ENCODE assay signal across 23 cellular contexts in genomic region chr17:34826332-34826731, GRCh38.
A peak's percentile ranks its signal among the peaks of the same experiment; 100 is the strongest.
DNase-seq lines count a peak whose midpoint lies in the region; ATAC-seq and TF ChIP-seq lines count a peak whose summit lies in the region.
"Had no signal": no experiment of that assay in that cellular context is flagged by ENCODE, and none has a peak within 500 bp of the region (broad histone marks: within the 10 kb centered on the region; RNA-seq: fewer than 3 reads in every experiment).

No MANE protein-coding gene starts in this region.

- 9% methylated on average over 4 of the region's 4 CpGs for WGBS in SK-N-SH (ENCODE audit: low lambda C conversion rate)
- WGBS in right lobe of liver (ENCODE audit: insufficient coverage, low coverage, low lambda C conversion rate, missing lambda C conversion rate), result 40% methylated on average over 1 of the region's 4 CpGs

- H3K4me1 ChIP-seq in SK-N-SH (ENCODE audit: control insufficient read depth in 1 of 2, insufficient read depth in 2 of 2, low read depth in 1 of 2, low read length in 1 of 2) (peaks cover 0 to 17% of the 10 kb centered on the region in 2 experiments; a peak in 1 of 4 replicates), OCI-LY7 (ENCODE audit: insufficient read depth, low read length, poor library complexity, severe bottlenecking) (peaks cover 5% of the 10 kb centered on the region), right lobe of liver (no peaks in the 10 kb centered on the region)
- H3K4me1 ChIP-seq: colonic mucosa, tibial artery had no signal

- TF ChIP-seq RAD21 in SK-N-SH (IDR thresholded peaks at IDR 0.05; ENCODE audit: low read length), result no peak

- H4K20me1 ChIP-seq in SK-N-SH (ENCODE audit: insufficient read depth) (no peaks in the 10 kb centered on the region), OCI-LY7 (ENCODE audit: insufficient read depth, low read length) (no peaks in the 10 kb centered on the region)

- DNase-seq in SK-N-SH (peak; percentile 28), OCI-LY7 (ENCODE audit: low spot score) (no peak), ecto neural progenitor cell (ENCODE audit: low spot score) (peak; percentile 73), WTC11 (ENCODE audit: low spot score) (no peak), right lobe of liver (no peak)
- DNase-seq: activated CD4-positive, alpha-beta T cell treated with anti-CD3 and anti-CD28 coated beads, Interleukin-2, amount 10 ng/mL, durations not matched to agents 24 days and 14 days; activated naive CD8-positive, alpha-beta T cell treated with anti-CD3 and anti-CD28 coated beads, Interleukin-2, amount 10 ng/mL, durations not matched to agents 7 days and 5 days; hippocampal formation; NCI-H2081; NCI-H446 treated with DMSO at 0.1 percent for 48 hours; stimulated activated CD4-positive, alpha-beta T cell treated with anti-CD3 and anti-CD28 coated beads, Interleukin-2, amount 100 ng/mL, for 48 hours; stimulated activated naive CD4-positive, alpha-beta T cell treated with Interleukin-2 at 50 U/mL for 16 hours; tibial artery had no signal

- H3K36me3 ChIP-seq in SK-N-SH (replicated peaks in 1 of 2; ENCODE audit: control insufficient read depth in 1 of 2, insufficient read depth in 2 of 2, low read length in 1 of 2) (no peaks in the 10 kb centered on the region), OCI-LY7 (ENCODE audit: insufficient read depth, low read length) (no peaks in the 10 kb centered on the region), right lobe of liver (no peaks in the 10 kb centered on the region)
- H3K36me3 ChIP-seq: colonic mucosa, tibial artery had no signal

- H3K4me2 ChIP-seq in SK-N-SH (no peak overlapping the region), OCI-LY7 (ENCODE audit: low read length) (no peak overlapping the region)
- H3K4me2 ChIP-seq: GM23338 had no signal

- no peak overlapping the region for H3K4me3 Mint-ChIP-seq in WTC11
- H3K4me3 Mint-ChIP-seq: activated CD4-positive, alpha-beta T cell treated with anti-CD3 and anti-CD28 coated beads, Interleukin-2, amount 10 ng/mL, durations not matched to agents 24 days and 14 days; activated naive CD8-positive, alpha-beta T cell treated with anti-CD3 and anti-CD28 coated beads, Interleukin-2, amount 10 ng/mL, durations not matched to agents 7 days and 5 days; activated T-helper 17 cell treated with anti-CD3 and anti-CD28 coated beads, Interleukin-2, amount 50 U/mL, for 72 hours; B cell; GM23338 had no signal

- POLR2A ChIA-PET in SK-N-SH (lab: Yijun Ruan, JAX), result no interaction called here
- POLR2A ChIA-PET in OCI-LY7 (lab: Charles Lee), result interaction anchor here (0.8 kb wide), 1 partner anchor 10 kb away, joined by 4 read pairs; no protein-coding TSS in a partner anchor
- POLR2A ChIA-PET in WTC11 (lab: Charles Lee), result no interaction called here

- H3K27me3 ChIP-seq in SK-N-SH (ENCODE audit: insufficient read depth) (no peaks in the 10 kb centered on the region), right lobe of liver (no peaks in the 10 kb centered on the region)
- H3K27me3 ChIP-seq: colonic mucosa had no signal

- no TSS peak for BruUV-seq in OCI-LY7 (replicated peaks; lab: Mats Ljungman, UMichigan)

- intact Hi-C loops in OCI-LY7 (cut with micrococcal nuclease; ENCODE audit: unreplicated experiment) (no loop called here), right lobe of liver (cut with DNase I) (no loop called here)

- H3K79me2 ChIP-seq in SK-N-SH (ENCODE audit: insufficient read depth) (no peaks in the 10 kb centered on the region), OCI-LY7 (ENCODE audit: insufficient read depth, low read depth, low read length) (no peaks in the 10 kb centered on the region)

- peaks cover 16% of the 10 kb centered on the region for H3K4me1 Mint-ChIP-seq in WTC11
- H3K4me1 Mint-ChIP-seq: activated CD4-positive, alpha-beta T cell treated with anti-CD3 and anti-CD28 coated beads, Interleukin-2, amount 10 ng/mL, durations not matched to agents 24 days and 14 days; activated naive CD8-positive, alpha-beta T cell treated with anti-CD3 and anti-CD28 coated beads, Interleukin-2, amount 10 ng/mL, durations not matched to agents 7 days and 5 days; activated T-helper 17 cell treated with anti-CD3 and anti-CD28 coated beads, Interleukin-2, amount 50 U/mL, for 72 hours; B cell had no signal

- H3F3A ChIP-seq in SK-N-SH (replicated peaks; ENCODE audit: insufficient read depth), result no peaks in the 10 kb centered on the region

- TF ChIP-seq CTCF in SK-N-SH (IDR thresholded peaks at IDR 0.05), result no peak
- TF ChIP-seq CTCF in OCI-LY7 (conservative IDR thresholded peaks at IDR 0.05; ENCODE audit: low read length), result 0 out of 2 replicates have a peak, but pooled peaks have one; percentile 12
- no peak for TF ChIP-seq CTCF in WTC11 (IDR thresholded peaks at IDR 0.05)
- no peak for TF ChIP-seq CTCF in right lobe of liver (IDR thresholded peaks at IDR 0.05)

- H3K9me2 ChIP-seq in SK-N-SH (no peaks in the 10 kb centered on the region), OCI-LY7 (ENCODE audit: insufficient read depth, low read length) (no peaks in the 10 kb centered on the region)

- H3K9me3 ChIP-seq in SK-N-SH (no peaks in the 10 kb centered on the region), OCI-LY7 (ENCODE audit: low read length) (no peaks in the 10 kb centered on the region), right lobe of liver (no peaks in the 10 kb centered on the region)
- H3K9me3 ChIP-seq: Caco-2, colonic mucosa, tibial artery had no signal

- peaks cover 17% of the 10 kb centered on the region for H3K27me3 Mint-ChIP-seq in WTC11 (ENCODE audit: low read depth)

- ATAC-seq in SK-N-SH treated with all-trans-retinoic acid at 6 μM for 48 hours (no peak), GM19452 (IDR thresholded peaks at IDR 0.05; ENCODE audit: unreplicated experiment) (no peak), WTC11 (no peak), HG03457 (IDR thresholded peaks at IDR 0.05; ENCODE audit: unreplicated experiment) (no peak), right lobe of liver (no peak)
- ATAC-seq: activated T-helper 17 cell treated with anti-CD3 and anti-CD28 coated beads, Interleukin-2, amount 50 U/mL, for 72 hours; Right ventricle myocardium inferior had no signal

- TF ChIP-seq POLR2A in right lobe of liver (IDR thresholded peaks at IDR 0.05), result no peak

- H3K36me3 Mint-ChIP-seq in WTC11, result no peaks in the 10 kb centered on the region
- H3K36me3 Mint-ChIP-seq: activated naive CD8-positive, alpha-beta T cell treated with anti-CD3 and anti-CD28 coated beads, Interleukin-2, amount 10 ng/mL, durations not matched to agents 7 days and 5 days had no signal

- no peak overlapping the region for H3K27ac Mint-ChIP-seq in WTC11
- H3K27ac Mint-ChIP-seq: activated CD4-positive, alpha-beta T cell treated with anti-CD3 and anti-CD28 coated beads, Interleukin-2, amount 10 ng/mL, durations not matched to agents 24 days and 14 days; activated naive CD8-positive, alpha-beta T cell treated with anti-CD3 and anti-CD28 coated beads, Interleukin-2, amount 10 ng/mL, durations not matched to agents 7 days and 5 days; activated T-helper 17 cell treated with anti-CD3 and anti-CD28 coated beads, Interleukin-2, amount 50 U/mL, for 72 hours; B cell; GM23338 had no signal

- no peak overlapping the region for H3K9ac ChIP-seq in SK-N-SH

- H3K27ac ChIP-seq in SK-N-SH (ENCODE audit: low read depth in 2 of 2, low read length in 1 of 2) (no peak overlapping the region), OCI-LY7 (ENCODE audit: low read depth, low read length, poor library complexity, severe bottlenecking) (no peak overlapping the region), right lobe of liver (no peak overlapping the region)
- H3K27ac ChIP-seq: 22Rv1, colonic mucosa, tibial artery had no signal

- CTCF ChIA-PET in SK-N-SH (lab: Yijun Ruan, JAX) (interaction anchor here (1.0 to 1.2 kb wide), 3 partner anchors 66 to 239 kb away, joined by 3 to 4 read pairs (median 3); no protein-coding TSS in a partner anchor), OCI-LY7 (lab: Charles Lee; ENCODE audit: unreplicated experiment) (no interaction called here), WTC11 (lab: Charles Lee) (interaction anchor here (1.7 kb wide), 1 partner anchor 284 kb away, joined by 5 read pairs; no protein-coding TSS in a partner anchor)

- no peak overlapping the region for H2AFZ ChIP-seq in SK-N-SH (ENCODE audit: low read depth)
- H2AFZ ChIP-seq in OCI-LY7 (ENCODE audit: low read length), result no peak overlapping the region
- H2AFZ ChIP-seq: GM23338 had no signal

- TF ChIP-seq EP300 in SK-N-SH (IDR thresholded peaks at IDR 0.05; ENCODE audit: borderline replicate concordance in 1 of 2, low read depth in 1 of 2, low read length in 1 of 2), result no peak

- H3K9me3 Mint-ChIP-seq in WTC11, result no peaks in the 10 kb centered on the region
- H3K9me3 Mint-ChIP-seq: activated CD4-positive, alpha-beta T cell treated with anti-CD3 and anti-CD28 coated beads, Interleukin-2, amount 10 ng/mL, durations not matched to agents 24 days and 14 days; activated naive CD8-positive, alpha-beta T cell treated with anti-CD3 and anti-CD28 coated beads, Interleukin-2, amount 10 ng/mL, durations not matched to agents 7 days and 5 days; activated T-helper 17 cell treated with anti-CD3 and anti-CD28 coated beads, Interleukin-2, amount 50 U/mL, for 72 hours; GM23338 had no signal

- no peak overlapping the region for H3K4me3 ChIP-seq in SK-N-SH (ENCODE audit: low read depth in 2 of 2, low read length in 1 of 2)
- H3K4me3 ChIP-seq in OCI-LY7 (ENCODE audit: low read depth, low read length, poor library complexity, severe bottlenecking), result no peak overlapping the region
- H3K4me3 ChIP-seq in right lobe of liver, result no peak overlapping the region
- H3K4me3 ChIP-seq: colonic mucosa, GM23338, tibial artery had no signal

TF ChIP-seq in SK-N-SH, 30 proteins besides CTCF, POLR2A, EP300 and RAD21 (continues in another document):
- no peak for TF ChIP-seq FOSL2 (IDR thresholded peaks at IDR 0.05; ENCODE audit: borderline replicate concordance, low read depth)
- TF ChIP-seq NFIC (IDR thresholded peaks at IDR 0.05; ENCODE audit: borderline replicate concordance), result no peak
- no peak for TF ChIP-seq FOXM1 (IDR thresholded peaks at IDR 0.05; ENCODE audit: low read depth)
- TF ChIP-seq GATA2 (CRISPR knock-in tag; IDR thresholded peaks at IDR 0.05), result no peak

TF ChIP-seq in SK-N-SH treated with all-trans-retinoic acid at 6 μM for 48 hours, 23 proteins besides CTCF, POLR2A, EP300 and RAD21 (continues in another document):
- no peak for TF ChIP-seq ISL1 (CRISPR knock-in tag; IDR thresholded peaks at IDR 0.05)
- TF ChIP-seq PPARA (CRISPR knock-in tag; IDR thresholded peaks at IDR 0.05; ENCODE audit: borderline replicate concordance), result no peak

TF ChIP-seq in WTC11, 78 proteins besides CTCF, POLR2A, EP300 and RAD21 (continues in another document):
- TF ChIP-seq FOXP1 (CRISPR knock-in tag; IDR thresholded peaks at IDR 0.05; ENCODE audit: borderline replicate concordance) (no peak), ETV6 (CRISPR knock-in tag; IDR thresholded peaks at IDR 0.05) (no peak)

Comparison
In these comparisons a context has a peak if more than half of its experiments do, and no peak if none do; other contexts are left out.
1. DNase-seq: peak in SK-N-SH (single experiment) and ecto neural progenitor cell (single experiment); none in OCI-LY7 (single experiment), WTC11 (single experiment) and right lobe of liver (0 of 3).